7 cellular contexts compared by ENCODE assay signal in genomic region chr10:109218207-109218606, GRCh38.
"Had no signal": no experiment of that assay in that cellular context is flagged by ENCODE, and none has a peak within 500 bp of the region (broad histone marks: within the 10 kb centered on the region; RNA-seq: fewer than 3 reads in every experiment).

No MANE protein-coding gene starts in this region.

- H3K4me3 ChIP-seq: GM23248, HAP-1 had no signal

- H3K4me1 ChIP-seq: HAP-1 had no signal

- H3K27ac ChIP-seq: GM23248 had no signal

- H3K36me3 ChIP-seq: HAP-1 had no signal

- H2AFZ ChIP-seq: GM23248 had no signal

- FAIRE-seq: HTR-8/SVneo had no signal

- DNase-seq: GM23248, GOT3, H7, IMR-90 had no signal

- H3K9ac ChIP-seq: GM23248 had no signal

- ATAC-seq: HCT116 had no signal

- H3K9me3 ChIP-seq: HAP-1 had no signal
